ENCODE assay signal across 8 cellular contexts in genomic region chr7:66281678-66282593, GRCh38.
A peak's percentile ranks its signal among the peaks of the same experiment; 100 is the strongest.
DNase-seq lines count a peak whose midpoint lies in the region; ATAC-seq lines count a peak whose summit lies in the region.

No MANE protein-coding gene starts in this region.

- H3K4me3 ChIP-seq in ACC112 (ENCODE audit: low read depth, low read length): peak overlapping the region; percentile 37

- H3K27ac ChIP-seq in ACC112 (ENCODE audit: low read depth, low read length): peak overlapping the region; percentile 91
- peak overlapping the region; percentile 39 for H3K27ac ChIP-seq in caudate nucleus (ENCODE audit: low read depth, low read length)

- H3K4me1 ChIP-seq in ACC112 (ENCODE audit: control insufficient read depth, insufficient read depth, low read length, unreplicated experiment): peaks cover 46% of the 10 kb centered on the region

- H3K27me3 ChIP-seq in ACC112 (ENCODE audit: insufficient read depth, low read length): no peaks in the 10 kb centered on the region

- no peak overlapping the region for H2AFZ ChIP-seq in ACC112 (ENCODE audit: low read length, unreplicated experiment)

- peak; percentile 99 for DNase-seq in LHCN-M2 (ENCODE audit: low read depth)
- DNase-seq in caudate nucleus (lab: John Stamatoyannopoulos, UW): peak in 2 of 61 donors; percentile 5 to 7
- peak; percentile 46 to 86 for DNase-seq in lung microvascular endothelial cell (ENCODE audit: low read depth in 2 of 2)
- no peak for DNase-seq in DMS153 treated with DMSO at 0.1 percent for 48 hours (lab: John Stamatoyannopoulos, UW; ENCODE audit: unreplicated experiment)
- no peak for DNase-seq in stimulated activated CD8-positive, alpha-beta memory T cell treated with anti-CD3 and anti-CD28 coated beads, Interleukin-4, amount 100 ng/mL, for 48 hours

- no peak for ATAC-seq in GM19467 (IDR thresholded peaks at IDR 0.05; ENCODE audit: unreplicated experiment)
- no peak for ATAC-seq in HG03521 (IDR thresholded peaks at IDR 0.05; ENCODE audit: unreplicated experiment)

- no peaks in the 10 kb centered on the region for H3K36me3 ChIP-seq in ACC112 (ENCODE audit: insufficient read depth, low read length)

- H3K79me2 ChIP-seq in ACC112 (ENCODE audit: control insufficient read depth, insufficient read depth, low read length, unreplicated experiment): peaks cover 45% of the 10 kb centered on the region

Comparison
In these comparisons a context has a peak if more than half of its experiments do, and no peak if none do; other contexts are left out.
1. DNase-seq: peak in LHCN-M2 (single experiment) and lung microvascular endothelial cell (2 of 2); none in DMS153 treated with DMSO at 0.1 percent for 48 hours (single experiment) and stimulated activated CD8-positive, alpha-beta memory T cell treated with anti-CD3 and anti-CD28 coated beads, Interleukin-4, amount 100 ng/mL, for 48 hours (single experiment).